Comparison of ENCODE assay signal across 7 cellular contexts in genomic region chr6:154247119-154247814, GRCh38.
DNase-seq lines count a peak whose midpoint lies in the region; ATAC-seq and TF ChIP-seq lines count a peak whose summit lies in the region.

No MANE protein-coding gene starts in this region.

- ATAC-seq in GM18873 (IDR thresholded peaks at IDR 0.05; ENCODE audit: low FRiP score, unreplicated experiment), result peak; percentile 43
- ATAC-seq in HG02588 (IDR thresholded peaks at IDR 0.05; ENCODE audit: unreplicated experiment), result peak; percentile 32

- peak; percentile 83 for DNase-seq in NCI-H146 (lab: John Stamatoyannopoulos, UW)
- peak; percentile 49 for DNase-seq in cerebellar cortex (ENCODE audit: low spot score)
- no peak for DNase-seq in progenitor cell of endocrine pancreas (ENCODE audit: low spot score, unreplicated experiment)
- DNase-seq in mesenteric fat pad (ENCODE audit: low spot score), result no peak
- no peak for DNase-seq in HCEC 1CT

- TF ChIP-seq CTCF in progenitor cell of endocrine pancreas (IDR thresholded peaks at IDR 0.05; ENCODE audit: unreplicated experiment), result no peak

- no peaks in the 10 kb centered on the region for H3K9me3 Mint-ChIP-seq in progenitor cell of endocrine pancreas (ENCODE audit: low read depth)

- H3K4me3 Mint-ChIP-seq in progenitor cell of endocrine pancreas (ENCODE audit: low read depth), result peak overlapping the region; percentile 72

- H3K27me3 Mint-ChIP-seq in progenitor cell of endocrine pancreas, result no peaks in the 10 kb centered on the region

- no peaks in the 10 kb centered on the region for H3K36me3 Mint-ChIP-seq in progenitor cell of endocrine pancreas (ENCODE audit: insufficient read depth)

- H3K4me1 Mint-ChIP-seq in progenitor cell of endocrine pancreas (ENCODE audit: low read depth), result peaks cover 15% of the 10 kb centered on the region

- peak overlapping the region; percentile 71 for H3K27ac Mint-ChIP-seq in progenitor cell of endocrine pancreas

Comparison
In these comparisons a context has a peak if more than half of its experiments do, and no peak if none do; other contexts are left out.
1. DNase-seq: peak in NCI-H146 (single experiment) and cerebellar cortex (single experiment); none in progenitor cell of endocrine pancreas (single experiment), mesenteric fat pad (single experiment) and HCEC 1CT (single experiment).